In genomic region chr6:17281497-17282481, GRCh38 we compare ENCODE assay signal across 9 cellular contexts. TPM values are rescaled to one million over a fixed set of nuclear protein-coding genes. Genes with fewer than 3 reads are reported as not detected.
DNase-seq lines count a peak whose midpoint lies in the region; ATAC-seq, FAIRE-seq and TF ChIP-seq lines count a peak whose summit lies in the region.
"Had no signal": no experiment of that assay in that cellular context is flagged by ENCODE, and none has a peak within 500 bp of the region (broad histone marks: within the 10 kb centered on the region; RNA-seq: fewer than 3 reads in every experiment).

No MANE protein-coding gene starts in this region.

- peak overlapping the region; percentile 46 for H3K9ac ChIP-seq in rectal smooth muscle tissue (ENCODE audit: low read length)

- DNase-seq in stimulated activated CD4-positive, alpha-beta T cell treated with anti-CD3 and anti-CD28 coated beads, Interleukin-4, amount 100 ng/mL, for 1 hour = peak; percentile 5
- no peak for DNase-seq in stimulated activated CD4-positive, alpha-beta T cell treated with anti-CD3 and anti-CD28 coated beads, Interleukin-4, amount 100 ng/mL, for 24 hours
- no peak for DNase-seq in activated T-helper 2 cell treated with anti-CD3 and anti-CD28 coated beads, Interferon-gamma antibody, Interleukin-2, Interleukin-4, amounts not matched to agents 10 μg/mL and 5 μg/mL and 100 μg/mL, durations not matched to agents 14 hours and 24 hours and 36 hours (ENCODE audit: low spot score)
- DNase-seq in hepatocyte (ENCODE audit: low spot score) (no peak), kidney glomerular epithelial cell (lab: John Stamatoyannopoulos, UW) (no peak), GM12892 (ENCODE audit: insufficient read length) (no peak)

- H3K9me3 Mint-ChIP-seq in activated T-helper 2 cell treated with anti-CD3 and anti-CD28 coated beads, Interferon-gamma antibody, Interleukin-2, Interleukin-4, amounts not matched to agents 10 μg/mL and 5 μg/mL and 100 μg/mL, durations not matched to agents 14 hours and 24 hours and 36 hours = no peaks in the 10 kb centered on the region

- H3K27me3 Mint-ChIP-seq in activated T-helper 2 cell treated with anti-CD3 and anti-CD28 coated beads, Interferon-gamma antibody, Interleukin-2, Interleukin-4, amounts not matched to agents 10 μg/mL and 5 μg/mL and 100 μg/mL, durations not matched to agents 14 hours and 24 hours and 36 hours (ENCODE audit: low read depth) = peaks cover 59% of the 10 kb centered on the region

- no peaks in the 10 kb centered on the region for H3K36me3 ChIP-seq in hepatocyte (replicated peaks; ENCODE audit: insufficient read depth, low read depth)
- no peaks in the 10 kb centered on the region for H3K36me3 ChIP-seq in rectal smooth muscle tissue (ENCODE audit: control insufficient read depth, insufficient read depth, low read length)

- no peak for ATAC-seq in GM21619 (IDR thresholded peaks at IDR 0.05; ENCODE audit: unreplicated experiment)

- H3K27ac ChIP-seq in hepatocyte (no peak overlapping the region), rectal smooth muscle tissue (ENCODE audit: low read depth, low read length) (peak overlapping the region; percentile 92)

- no peaks in the 10 kb centered on the region for H3K79me2 ChIP-seq in hepatocyte

- H3K9me3 ChIP-seq in hepatocyte (ENCODE audit: low read depth) = no peaks in the 10 kb centered on the region

- peak overlapping the region; percentile 60 for H3K4me3 Mint-ChIP-seq in activated T-helper 2 cell treated with anti-CD3 and anti-CD28 coated beads, Interferon-gamma antibody, Interleukin-2, Interleukin-4, amounts not matched to agents 10 μg/mL and 5 μg/mL and 100 μg/mL, durations not matched to agents 14 hours and 24 hours and 36 hours (ENCODE audit: low read depth)

- H4K20me1 ChIP-seq in hepatocyte (ENCODE audit: insufficient read depth, poor library complexity, severe bottlenecking) = no peaks in the 10 kb centered on the region

- H3K36me3 Mint-ChIP-seq in activated T-helper 2 cell treated with anti-CD3 and anti-CD28 coated beads, Interferon-gamma antibody, Interleukin-2, Interleukin-4, amounts not matched to agents 10 μg/mL and 5 μg/mL and 100 μg/mL, durations not matched to agents 14 hours and 24 hours and 36 hours (ENCODE audit: low read depth) = no peaks in the 10 kb centered on the region

- no peak for FAIRE-seq in GM12892 (lab: Jason Lieb, UNC)
- FAIRE-seq: colon had no signal

- peaks cover 5% of the 10 kb centered on the region for H3K4me1 Mint-ChIP-seq in activated T-helper 2 cell treated with anti-CD3 and anti-CD28 coated beads, Interferon-gamma antibody, Interleukin-2, Interleukin-4, amounts not matched to agents 10 μg/mL and 5 μg/mL and 100 μg/mL, durations not matched to agents 14 hours and 24 hours and 36 hours (ENCODE audit: low read depth)

- WGBS in hepatocyte (ENCODE audit: low lambda C conversion rate, missing lambda C conversion rate) = 2% methylated on average over 40 of the region's 77 CpGs

- peak overlapping the region; percentile 53 for H2AFZ ChIP-seq in hepatocyte

- no peaks in the 10 kb centered on the region for H3K9me2 ChIP-seq in hepatocyte (replicated peaks; ENCODE audit: insufficient read depth)

- no peak overlapping the region for H3K27ac Mint-ChIP-seq in activated T-helper 2 cell treated with anti-CD3 and anti-CD28 coated beads, Interferon-gamma antibody, Interleukin-2, Interleukin-4, amounts not matched to agents 10 μg/mL and 5 μg/mL and 100 μg/mL, durations not matched to agents 14 hours and 24 hours and 36 hours

- TF ChIP-seq CTCF in hepatocyte (IDR thresholded peaks at IDR 0.05; ENCODE audit: poor library complexity) = no peak

- H3K4me2 ChIP-seq in hepatocyte = peak overlapping the region; percentile 96

- intact Hi-C loops in activated T-helper 2 cell treated with anti-CD3 and anti-CD28 coated beads, Interferon-gamma antibody, Interleukin-2, Interleukin-4, amounts not matched to agents 10 μg/mL and 5 μg/mL and 100 μg/mL, durations not matched to agents 14 hours and 24 hours and 36 hours (cut with micrococcal nuclease) = no loop called here

- H3K27me3 ChIP-seq in hepatocyte = peaks cover 45% of the 10 kb centered on the region
- H3K27me3 ChIP-seq in rectal smooth muscle tissue (ENCODE audit: control insufficient read depth, insufficient read depth, low read length) = no peaks in the 10 kb centered on the region

- H3K4me1 ChIP-seq in hepatocyte (ENCODE audit: insufficient read depth) (peaks cover 4% of the 10 kb centered on the region), rectal smooth muscle tissue (ENCODE audit: control insufficient read depth, insufficient read depth, low read length) (peaks cover 21% of the 10 kb centered on the region)

- H3K4me3 ChIP-seq in hepatocyte = peak overlapping the region; percentile 80
- peak overlapping the region; percentile 78 for H3K4me3 ChIP-seq in rectal smooth muscle tissue (ENCODE audit: low read length)

- TF ChIP-seq POLR2A in GM12892 (IDR thresholded peaks at IDR 0.05; ENCODE audit: low read depth, low read length) = no peak

RNA-seq across cellular contexts. Expression of gene RBM24, which starts 0.6 kb away (rescaled TPM):
- not detected in 2 replicates for total RNA-seq in activated T-helper 2 cell treated with anti-CD3 and anti-CD28 coated beads, Interferon-gamma antibody, Interleukin-2, Interleukin-4, amounts not matched to agents 10 μg/mL and 5 μg/mL and 100 μg/mL, durations not matched to agents 14 hours and 24 hours and 36 hours
- 0.97 and 2.3 TPM in 2 replicates for total RNA-seq in hepatocyte
- polyA plus RNA-seq in hepatocyte = 0.29 and 0.39 TPM in 2 replicates
- not detected for polyA plus RNA-seq in GM12892 (2012; ENCODE audit: missing spikeins)
